ENCODE assay signal across 8 cellular contexts in genomic region chr5:82277987-82278710, GRCh38. TPM values are rescaled to one million over a fixed set of nuclear protein-coding genes. Genes with fewer than 3 reads are reported as not detected.
A peak's percentile ranks its signal among the peaks of the same experiment; 100 is the strongest.
DNase-seq lines count a peak whose midpoint lies in the region; ATAC-seq and TF ChIP-seq lines count a peak whose summit lies in the region.

Gene RPS23, minus strand, starts transcription at chr5:82278354. Its CDS starts 31 bp downstream, at chr5:82278323.

- WGBS in right cardiac atrium: under 1% methylated on average over 60 of the region's 60 CpGs

- peak within 1 kb of the TSS; percentile 99 for H3K27ac ChIP-seq in angular gyrus (ENCODE audit: low read depth, low read length)
- H3K27ac ChIP-seq in right cardiac atrium (ENCODE audit: low read length): peak within 1 kb of the TSS; percentile 43
- H3K27ac ChIP-seq in vagina: peak within 1 kb of the TSS; percentile 79

- peak within 1 kb of the TSS; percentile 90 for H3K4me3 ChIP-seq in right cardiac atrium (ENCODE audit: low read length)
- H3K4me3 ChIP-seq in vagina: peak within 1 kb of the TSS; percentile 62 to 92

- H3K36me3 ChIP-seq in vagina: peaks cover 0 to 23% of the 10 kb centered on the region in 2 donors

- no peaks in the 10 kb centered on the region for H3K27me3 ChIP-seq in right cardiac atrium (ENCODE audit: control insufficient read depth, insufficient read depth)
- H3K27me3 ChIP-seq in vagina: no peaks in the 10 kb centered on the region

- ATAC-seq in HG02884 (IDR thresholded peaks at IDR 0.05; ENCODE audit: unreplicated experiment) (peak; percentile 89), right cardiac atrium (peak; percentile 97 to 98)

- H3K4me1 ChIP-seq in right cardiac atrium (ENCODE audit: control insufficient read depth, insufficient read depth, low read length) (no peaks in the 10 kb centered on the region), vagina (peaks cover 25% of the 10 kb centered on the region)

- intact Hi-C loops in right cardiac atrium (cut with DNase I): no loop called here
- intact Hi-C loops in vagina (cut with DNase I): no loop called here

- no peak for TF ChIP-seq CTCF in vagina (IDR thresholded peaks at IDR 0.05)

- H3K9me3 ChIP-seq in right cardiac atrium (ENCODE audit: control insufficient read depth, low read length) (no peaks in the 10 kb centered on the region), vagina (no peaks in the 10 kb centered on the region)

- TF ChIP-seq POLR2A in GM15510 (IDR thresholded peaks at IDR 0.05; ENCODE audit: borderline replicate concordance, extremely low read depth, insufficient read length) (peak; percentile 94), vagina (IDR thresholded peaks at IDR 0.05) (peak in 1 of 2 donors; percentile 32)

- peak; percentile 74 for DNase-seq in NCI-H1694 (lab: John Stamatoyannopoulos, UW)
- DNase-seq in T-helper 2 cell: peak; percentile 59 to 94 (median 79)
- DNase-seq in right cardiac atrium: peak; percentile 93 to 97 (median 96)
- peak; percentile 93 for DNase-seq in putamen (ENCODE audit: low spot score)
- no peak for DNase-seq in vagina (ENCODE audit: extremely low spot score in 2 of 2)

RNA-seq across cellular contexts. Expression of gene RPS23, which starts in this region (rescaled TPM):
- 1,000 to 10,000 TPM; 1,173 to 1,230 (median 1,210) TPM for total RNA-seq in right cardiac atrium
- polyA plus RNA-seq in right cardiac atrium: 1,902 TPM
- total RNA-seq in vagina: 2,334 TPM

Comparison
In these comparisons a context has a peak if more than half of its experiments do, and no peak if none do; other contexts are left out.
1. DNase-seq: peak in NCI-H1694 (single experiment), T-helper 2 cell (5 of 5), right cardiac atrium (3 of 3) and putamen (single experiment); none in vagina (0 of 2).
2. H3K27ac ChIP-seq: peak in every context shown above with its lines; median percentile 99 in angular gyrus; 79 in vagina; 43 in right cardiac atrium.